1 cellular context compared by ENCODE assay signal in the genomic region with DNA sequence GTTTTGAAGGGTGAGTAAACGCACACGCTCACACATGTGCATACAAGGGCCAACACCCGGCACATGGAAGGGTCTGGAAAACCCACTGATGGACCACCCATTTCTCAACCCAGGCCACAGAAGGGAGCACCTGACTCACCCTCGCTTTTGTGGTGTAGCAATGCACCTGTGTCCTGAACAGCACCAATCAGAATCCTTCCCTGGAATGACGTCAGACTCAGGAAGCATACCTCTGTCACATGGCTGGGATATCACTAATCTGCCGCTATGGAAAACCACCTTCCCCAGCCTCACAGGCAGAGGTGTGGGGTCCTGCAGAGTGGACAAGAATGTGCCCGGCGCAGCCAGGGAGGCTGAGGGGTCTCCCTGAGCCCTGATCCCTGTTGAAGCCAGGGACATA.
TF ChIP-seq lines count a peak whose summit lies in the region.

No MANE protein-coding gene starts in this region.

TF ChIP-seq in K562, 482 proteins besides CTCF, POLR2A, EP300 and RAD21 (continued from another document and continues in another):
- TF ChIP-seq, protein P1, sequence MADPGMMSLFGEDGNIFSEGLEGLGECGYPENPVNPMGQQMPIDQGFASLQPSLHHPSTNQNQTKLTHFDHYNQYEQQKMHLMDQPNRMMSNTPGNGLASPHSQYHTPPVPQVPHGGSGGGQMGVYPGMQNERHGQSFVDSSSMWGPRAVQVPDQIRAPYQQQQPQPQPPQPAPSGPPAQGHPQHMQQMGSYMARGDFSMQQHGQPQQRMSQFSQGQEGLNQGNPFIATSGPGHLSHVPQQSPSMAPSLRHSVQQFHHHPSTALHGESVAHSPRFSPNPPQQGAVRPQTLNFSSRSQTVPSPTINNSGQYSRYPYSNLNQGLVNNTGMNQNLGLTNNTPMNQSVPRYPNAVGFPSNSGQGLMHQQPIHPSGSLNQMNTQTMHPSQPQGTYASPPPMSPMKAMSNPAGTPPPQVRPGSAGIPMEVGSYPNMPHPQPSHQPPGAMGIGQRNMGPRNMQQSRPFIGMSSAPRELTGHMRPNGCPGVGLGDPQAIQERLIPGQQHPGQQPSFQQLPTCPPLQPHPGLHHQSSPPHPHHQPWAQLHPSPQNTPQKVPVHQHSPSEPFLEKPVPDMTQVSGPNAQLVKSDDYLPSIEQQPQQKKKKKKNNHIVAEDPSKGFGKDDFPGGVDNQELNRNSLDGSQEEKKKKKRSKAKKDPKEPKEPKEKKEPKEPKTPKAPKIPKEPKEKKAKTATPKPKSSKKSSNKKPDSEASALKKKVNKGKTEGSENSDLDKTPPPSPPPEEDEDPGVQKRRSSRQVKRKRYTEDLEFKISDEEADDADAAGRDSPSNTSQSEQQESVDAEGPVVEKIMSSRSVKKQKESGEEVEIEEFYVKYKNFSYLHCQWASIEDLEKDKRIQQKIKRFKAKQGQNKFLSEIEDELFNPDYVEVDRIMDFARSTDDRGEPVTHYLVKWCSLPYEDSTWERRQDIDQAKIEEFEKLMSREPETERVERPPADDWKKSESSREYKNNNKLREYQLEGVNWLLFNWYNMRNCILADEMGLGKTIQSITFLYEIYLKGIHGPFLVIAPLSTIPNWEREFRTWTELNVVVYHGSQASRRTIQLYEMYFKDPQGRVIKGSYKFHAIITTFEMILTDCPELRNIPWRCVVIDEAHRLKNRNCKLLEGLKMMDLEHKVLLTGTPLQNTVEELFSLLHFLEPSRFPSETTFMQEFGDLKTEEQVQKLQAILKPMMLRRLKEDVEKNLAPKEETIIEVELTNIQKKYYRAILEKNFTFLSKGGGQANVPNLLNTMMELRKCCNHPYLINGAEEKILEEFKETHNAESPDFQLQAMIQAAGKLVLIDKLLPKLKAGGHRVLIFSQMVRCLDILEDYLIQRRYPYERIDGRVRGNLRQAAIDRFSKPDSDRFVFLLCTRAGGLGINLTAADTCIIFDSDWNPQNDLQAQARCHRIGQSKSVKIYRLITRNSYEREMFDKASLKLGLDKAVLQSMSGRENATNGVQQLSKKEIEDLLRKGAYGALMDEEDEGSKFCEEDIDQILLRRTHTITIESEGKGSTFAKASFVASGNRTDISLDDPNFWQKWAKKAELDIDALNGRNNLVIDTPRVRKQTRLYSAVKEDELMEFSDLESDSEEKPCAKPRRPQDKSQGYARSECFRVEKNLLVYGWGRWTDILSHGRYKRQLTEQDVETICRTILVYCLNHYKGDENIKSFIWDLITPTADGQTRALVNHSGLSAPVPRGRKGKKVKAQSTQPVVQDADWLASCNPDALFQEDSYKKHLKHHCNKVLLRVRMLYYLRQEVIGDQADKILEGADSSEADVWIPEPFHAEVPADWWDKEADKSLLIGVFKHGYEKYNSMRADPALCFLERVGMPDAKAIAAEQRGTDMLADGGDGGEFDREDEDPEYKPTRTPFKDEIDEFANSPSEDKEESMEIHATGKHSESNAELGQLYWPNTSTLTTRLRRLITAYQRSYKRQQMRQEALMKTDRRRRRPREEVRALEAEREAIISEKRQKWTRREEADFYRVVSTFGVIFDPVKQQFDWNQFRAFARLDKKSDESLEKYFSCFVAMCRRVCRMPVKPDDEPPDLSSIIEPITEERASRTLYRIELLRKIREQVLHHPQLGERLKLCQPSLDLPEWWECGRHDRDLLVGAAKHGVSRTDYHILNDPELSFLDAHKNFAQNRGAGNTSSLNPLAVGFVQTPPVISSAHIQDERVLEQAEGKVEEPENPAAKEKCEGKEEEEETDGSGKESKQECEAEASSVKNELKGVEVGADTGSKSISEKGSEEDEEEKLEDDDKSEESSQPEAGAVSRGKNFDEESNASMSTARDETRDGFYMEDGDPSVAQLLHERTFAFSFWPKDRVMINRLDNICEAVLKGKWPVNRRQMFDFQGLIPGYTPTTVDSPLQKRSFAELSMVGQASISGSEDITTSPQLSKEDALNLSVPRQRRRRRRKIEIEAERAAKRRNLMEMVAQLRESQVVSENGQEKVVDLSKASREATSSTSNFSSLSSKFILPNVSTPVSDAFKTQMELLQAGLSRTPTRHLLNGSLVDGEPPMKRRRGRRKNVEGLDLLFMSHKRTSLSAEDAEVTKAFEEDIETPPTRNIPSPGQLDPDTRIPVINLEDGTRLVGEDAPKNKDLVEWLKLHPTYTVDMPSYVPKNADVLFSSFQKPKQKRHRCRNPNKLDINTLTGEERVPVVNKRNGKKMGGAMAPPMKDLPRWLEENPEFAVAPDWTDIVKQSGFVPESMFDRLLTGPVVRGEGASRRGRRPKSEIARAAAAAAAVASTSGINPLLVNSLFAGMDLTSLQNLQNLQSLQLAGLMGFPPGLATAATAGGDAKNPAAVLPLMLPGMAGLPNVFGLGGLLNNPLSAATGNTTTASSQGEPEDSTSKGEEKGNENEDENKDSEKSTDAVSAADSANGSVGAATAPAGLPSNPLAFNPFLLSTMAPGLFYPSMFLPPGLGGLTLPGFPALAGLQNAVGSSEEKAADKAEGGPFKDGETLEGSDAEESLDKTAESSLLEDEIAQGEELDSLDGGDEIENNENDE (IDR thresholded peaks at IDR 0.05; ENCODE audit: low read depth, low read length), result no peak
- no peak for TF ChIP-seq ZNF79 (CRISPR knock-in tag; IDR thresholded peaks at IDR 0.05; ENCODE audit: low read depth)
- TF ChIP-seq, protein P2, sequence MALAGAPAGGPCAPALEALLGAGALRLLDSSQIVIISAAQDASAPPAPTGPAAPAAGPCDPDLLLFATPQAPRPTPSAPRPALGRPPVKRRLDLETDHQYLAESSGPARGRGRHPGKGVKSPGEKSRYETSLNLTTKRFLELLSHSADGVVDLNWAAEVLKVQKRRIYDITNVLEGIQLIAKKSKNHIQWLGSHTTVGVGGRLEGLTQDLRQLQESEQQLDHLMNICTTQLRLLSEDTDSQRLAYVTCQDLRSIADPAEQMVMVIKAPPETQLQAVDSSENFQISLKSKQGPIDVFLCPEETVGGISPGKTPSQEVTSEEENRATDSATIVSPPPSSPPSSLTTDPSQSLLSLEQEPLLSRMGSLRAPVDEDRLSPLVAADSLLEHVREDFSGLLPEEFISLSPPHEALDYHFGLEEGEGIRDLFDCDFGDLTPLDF (CRISPR knock-in tag; IDR thresholded peaks at IDR 0.05), result no peak
- TF ChIP-seq ATF1 (CRISPR knock-in tag; IDR thresholded peaks at IDR 0.05), result no peak
- TF ChIP-seq ATF1 (tag; IDR thresholded peaks at IDR 0.05), result peak; percentile 64
- TF ChIP-seq, protein P3, sequence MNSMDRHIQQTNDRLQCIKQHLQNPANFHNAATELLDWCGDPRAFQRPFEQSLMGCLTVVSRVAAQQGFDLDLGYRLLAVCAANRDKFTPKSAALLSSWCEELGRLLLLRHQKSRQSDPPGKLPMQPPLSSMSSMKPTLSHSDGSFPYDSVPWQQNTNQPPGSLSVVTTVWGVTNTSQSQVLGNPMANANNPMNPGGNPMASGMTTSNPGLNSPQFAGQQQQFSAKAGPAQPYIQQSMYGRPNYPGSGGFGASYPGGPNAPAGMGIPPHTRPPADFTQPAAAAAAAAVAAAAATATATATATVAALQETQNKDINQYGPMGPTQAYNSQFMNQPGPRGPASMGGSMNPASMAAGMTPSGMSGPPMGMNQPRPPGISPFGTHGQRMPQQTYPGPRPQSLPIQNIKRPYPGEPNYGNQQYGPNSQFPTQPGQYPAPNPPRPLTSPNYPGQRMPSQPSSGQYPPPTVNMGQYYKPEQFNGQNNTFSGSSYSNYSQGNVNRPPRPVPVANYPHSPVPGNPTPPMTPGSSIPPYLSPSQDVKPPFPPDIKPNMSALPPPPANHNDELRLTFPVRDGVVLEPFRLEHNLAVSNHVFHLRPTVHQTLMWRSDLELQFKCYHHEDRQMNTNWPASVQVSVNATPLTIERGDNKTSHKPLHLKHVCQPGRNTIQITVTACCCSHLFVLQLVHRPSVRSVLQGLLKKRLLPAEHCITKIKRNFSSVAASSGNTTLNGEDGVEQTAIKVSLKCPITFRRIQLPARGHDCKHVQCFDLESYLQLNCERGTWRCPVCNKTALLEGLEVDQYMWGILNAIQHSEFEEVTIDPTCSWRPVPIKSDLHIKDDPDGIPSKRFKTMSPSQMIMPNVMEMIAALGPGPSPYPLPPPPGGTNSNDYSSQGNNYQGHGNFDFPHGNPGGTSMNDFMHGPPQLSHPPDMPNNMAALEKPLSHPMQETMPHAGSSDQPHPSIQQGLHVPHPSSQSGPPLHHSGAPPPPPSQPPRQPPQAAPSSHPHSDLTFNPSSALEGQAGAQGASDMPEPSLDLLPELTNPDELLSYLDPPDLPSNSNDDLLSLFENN (IDR thresholded peaks at IDR 0.05; ENCODE audit: low read depth in 2 of 2, low read length in 2 of 2), result no peak
- TF ChIP-seq, protein P4, sequence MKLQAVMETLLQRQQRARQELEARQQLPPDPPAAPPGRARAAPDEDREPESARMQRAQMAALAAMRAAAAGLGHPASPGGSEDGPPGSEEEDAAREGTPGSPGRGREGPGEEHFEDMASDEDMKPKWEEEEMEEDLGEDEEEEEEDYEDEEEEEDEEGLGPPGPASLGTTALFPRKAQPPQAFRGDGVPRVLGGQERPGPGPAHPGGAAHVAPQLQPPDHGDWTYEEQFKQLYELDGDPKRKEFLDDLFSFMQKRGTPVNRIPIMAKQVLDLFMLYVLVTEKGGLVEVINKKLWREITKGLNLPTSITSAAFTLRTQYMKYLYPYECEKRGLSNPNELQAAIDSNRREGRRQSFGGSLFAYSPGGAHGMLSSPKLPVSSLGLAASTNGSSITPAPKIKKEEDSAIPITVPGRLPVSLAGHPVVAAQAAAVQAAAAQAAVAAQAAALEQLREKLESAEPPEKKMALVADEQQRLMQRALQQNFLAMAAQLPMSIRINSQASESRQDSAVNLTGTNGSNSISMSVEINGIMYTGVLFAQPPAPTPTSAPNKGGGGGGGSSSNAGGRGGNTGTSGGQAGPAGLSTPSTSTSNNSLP (IDR thresholded peaks at IDR 0.05; ENCODE audit: borderline replicate concordance, low read depth, low read length), result no peak
- peak; percentile 24; the same call in 1 of the 2 replicates for TF ChIP-seq RAD51 (IDR thresholded peaks at IDR 0.05; ENCODE audit: borderline replicate concordance, low read depth)
- no peak for TF ChIP-seq ZSCAN29 (IDR thresholded peaks at IDR 0.05)
- TF ChIP-seq, protein P5, sequence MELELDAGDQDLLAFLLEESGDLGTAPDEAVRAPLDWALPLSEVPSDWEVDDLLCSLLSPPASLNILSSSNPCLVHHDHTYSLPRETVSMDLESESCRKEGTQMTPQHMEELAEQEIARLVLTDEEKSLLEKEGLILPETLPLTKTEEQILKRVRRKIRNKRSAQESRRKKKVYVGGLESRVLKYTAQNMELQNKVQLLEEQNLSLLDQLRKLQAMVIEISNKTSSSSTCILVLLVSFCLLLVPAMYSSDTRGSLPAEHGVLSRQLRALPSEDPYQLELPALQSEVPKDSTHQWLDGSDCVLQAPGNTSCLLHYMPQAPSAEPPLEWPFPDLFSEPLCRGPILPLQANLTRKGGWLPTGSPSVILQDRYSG (tag; conservative IDR thresholded peaks at IDR 0.05; ENCODE audit: low read depth), result no peak
- TF ChIP-seq ESRRA (IDR thresholded peaks at IDR 0.05; ENCODE audit: borderline replicate concordance, low read depth), result no peak
- TF ChIP-seq, protein P6, sequence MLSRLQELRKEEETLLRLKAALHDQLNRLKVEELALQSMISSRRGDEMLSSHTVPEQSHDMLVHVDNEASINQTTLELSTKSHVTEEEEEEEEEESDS (CRISPR knock-in tag; IDR thresholded peaks at IDR 0.05), result no peak
- TF ChIP-seq HIVEP1 (CRISPR knock-in tag; IDR thresholded peaks at IDR 0.05), result no peak
- TF ChIP-seq U2AF2 (optimal IDR thresholded peaks at IDR 0.05; ENCODE audit: low read depth, low read length), result no peak
- TF ChIP-seq, protein P7, sequence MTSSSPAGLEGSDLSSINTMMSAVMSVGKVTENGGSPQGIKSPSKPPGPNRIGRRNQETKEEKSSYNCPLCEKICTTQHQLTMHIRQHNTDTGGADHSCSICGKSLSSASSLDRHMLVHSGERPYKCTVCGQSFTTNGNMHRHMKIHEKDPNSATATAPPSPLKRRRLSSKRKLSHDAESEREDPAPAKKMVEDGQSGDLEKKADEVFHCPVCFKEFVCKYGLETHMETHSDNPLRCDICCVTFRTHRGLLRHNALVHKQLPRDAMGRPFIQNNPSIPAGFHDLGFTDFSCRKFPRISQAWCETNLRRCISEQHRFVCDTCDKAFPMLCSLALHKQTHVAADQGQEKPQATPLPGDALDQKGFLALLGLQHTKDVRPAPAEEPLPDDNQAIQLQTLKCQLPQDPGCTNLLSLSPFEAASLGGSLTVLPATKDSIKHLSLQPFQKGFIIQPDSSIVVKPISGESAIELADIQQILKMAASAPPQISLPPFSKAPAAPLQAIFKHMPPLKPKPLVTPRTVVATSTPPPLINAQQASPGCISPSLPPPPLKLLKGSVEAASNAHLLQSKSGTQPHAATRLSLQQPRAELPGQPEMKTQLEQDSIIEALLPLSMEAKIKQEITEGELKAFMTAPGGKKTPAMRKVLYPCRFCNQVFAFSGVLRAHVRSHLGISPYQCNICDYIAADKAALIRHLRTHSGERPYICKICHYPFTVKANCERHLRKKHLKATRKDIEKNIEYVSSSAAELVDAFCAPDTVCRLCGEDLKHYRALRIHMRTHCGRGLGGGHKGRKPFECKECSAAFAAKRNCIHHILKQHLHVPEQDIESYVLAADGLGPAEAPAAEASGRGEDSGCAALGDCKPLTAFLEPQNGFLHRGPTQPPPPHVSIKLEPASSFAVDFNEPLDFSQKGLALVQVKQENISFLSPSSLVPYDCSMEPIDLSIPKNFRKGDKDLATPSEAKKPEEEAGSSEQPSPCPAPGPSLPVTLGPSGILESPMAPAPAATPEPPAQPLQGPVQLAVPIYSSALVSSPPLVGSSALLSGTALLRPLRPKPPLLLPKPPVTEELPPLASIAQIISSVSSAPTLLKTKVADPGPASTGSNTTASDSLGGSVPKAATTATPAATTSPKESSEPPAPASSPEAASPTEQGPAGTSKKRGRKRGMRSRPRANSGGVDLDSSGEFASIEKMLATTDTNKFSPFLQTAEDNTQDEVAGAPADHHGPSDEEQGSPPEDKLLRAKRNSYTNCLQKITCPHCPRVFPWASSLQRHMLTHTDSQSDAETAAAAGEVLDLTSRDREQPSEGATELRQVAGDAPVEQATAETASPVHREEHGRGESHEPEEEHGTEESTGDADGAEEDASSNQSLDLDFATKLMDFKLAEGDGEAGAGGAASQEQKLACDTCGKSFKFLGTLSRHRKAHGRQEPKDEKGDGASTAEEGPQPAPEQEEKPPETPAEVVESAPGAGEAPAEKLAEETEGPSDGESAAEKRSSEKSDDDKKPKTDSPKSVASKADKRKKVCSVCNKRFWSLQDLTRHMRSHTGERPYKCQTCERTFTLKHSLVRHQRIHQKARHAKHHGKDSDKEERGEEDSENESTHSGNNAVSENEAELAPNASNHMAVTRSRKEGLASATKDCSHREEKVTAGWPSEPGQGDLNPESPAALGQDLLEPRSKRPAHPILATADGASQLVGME (CRISPR knock-in tag; IDR thresholded peaks at IDR 0.05), result no peak
- TF ChIP-seq ZNF778 (CRISPR knock-in tag; IDR thresholded peaks at IDR 0.05), result no peak
- TF ChIP-seq MED1 (CRISPR knock-in tag; IDR thresholded peaks at IDR 0.05; ENCODE audit: borderline replicate concordance), result no peak
- no peak for TF ChIP-seq FOS (IDR thresholded peaks at IDR 0.05; ENCODE audit: extremely low read depth, insufficient read length)
- TF ChIP-seq, protein P8, sequence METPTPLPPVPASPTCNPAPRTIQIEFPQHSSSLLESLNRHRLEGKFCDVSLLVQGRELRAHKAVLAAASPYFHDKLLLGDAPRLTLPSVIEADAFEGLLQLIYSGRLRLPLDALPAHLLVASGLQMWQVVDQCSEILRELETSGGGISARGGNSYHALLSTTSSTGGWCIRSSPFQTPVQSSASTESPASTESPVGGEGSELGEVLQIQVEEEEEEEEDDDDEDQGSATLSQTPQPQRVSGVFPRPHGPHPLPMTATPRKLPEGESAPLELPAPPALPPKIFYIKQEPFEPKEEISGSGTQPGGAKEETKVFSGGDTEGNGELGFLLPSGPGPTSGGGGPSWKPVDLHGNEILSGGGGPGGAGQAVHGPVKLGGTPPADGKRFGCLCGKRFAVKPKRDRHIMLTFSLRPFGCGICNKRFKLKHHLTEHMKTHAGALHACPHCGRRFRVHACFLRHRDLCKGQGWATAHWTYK (CRISPR knock-in tag; IDR thresholded peaks at IDR 0.05), result no peak
